Comparison of ENCODE assay signal across 25 cellular contexts in the genomic region with DNA sequence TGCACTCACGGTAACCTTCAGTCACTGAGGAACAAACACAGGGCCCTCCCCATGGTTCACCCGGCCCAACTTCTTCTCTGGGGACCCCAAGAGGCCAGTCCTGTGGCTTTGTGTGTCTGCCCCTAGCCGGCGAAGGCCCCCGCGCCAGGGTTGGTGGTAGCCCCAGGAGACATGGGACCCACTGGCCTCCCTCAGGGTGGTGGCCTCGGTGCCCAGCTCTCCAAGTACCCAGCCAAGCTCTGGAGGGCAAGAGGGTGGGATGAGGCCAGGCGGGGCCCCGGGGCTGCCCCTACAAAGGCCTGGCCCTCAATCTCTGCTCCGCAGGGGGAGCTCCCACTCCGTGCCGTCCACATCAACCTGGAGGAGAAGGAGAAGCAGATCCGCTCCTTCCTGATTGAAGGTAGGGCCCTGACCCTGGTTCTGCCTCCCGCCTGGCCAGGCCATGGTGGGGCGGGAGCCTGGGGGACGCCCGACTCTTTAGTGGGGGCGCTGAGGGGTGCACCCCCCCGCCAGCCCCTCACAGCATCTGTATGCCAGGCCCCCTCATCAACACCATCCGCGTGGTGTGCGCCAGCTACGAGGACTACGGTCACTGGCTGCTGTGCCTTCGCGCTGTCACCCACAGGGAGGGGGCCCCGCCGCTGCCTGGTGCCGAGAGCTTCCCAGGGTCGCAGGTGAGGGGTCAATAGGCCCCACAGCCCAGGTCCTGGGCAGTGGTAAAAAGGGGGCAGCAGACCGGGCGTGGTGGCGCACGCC. TPM values are rescaled to one million over a fixed set of nuclear protein-coding genes. Genes with fewer than 3 reads are reported as not detected.
"Had no signal": no experiment of that assay in that cellular context is flagged by ENCODE, and none has a peak within 500 bp of the region (broad histone marks: within the 10 kb centered on the region; RNA-seq: fewer than 3 reads in every experiment).

No MANE protein-coding gene starts in this region.

- ATAC-seq: gastroesophageal sphincter; left cardiac atrium; mucosa of descending colon; natural killer cell; pancreas; right lobe of liver; stimulated activated memory B cell treated with anti-CD40 and anti-IgM and Interleukin-4, amounts not matched to agents 10 μg/mL and 1 μg/mL and 100 μg/mL, for 72 hours; upper lobe of right lung had no signal

- DNase-seq: central memory CD4-positive, alpha-beta T cell; cortex of kidney; dorsolateral prefrontal cortex; effector CD8-positive, alpha-beta T cell; foreskin fibroblast; glutamatergic neuron; kidney; left cardiac atrium; natural killer cell; nucleus accumbens; retina; stimulated activated CD4-positive, alpha-beta T cell treated with anti-CD3 and anti-CD28 coated beads, Interleukin-4, amount 100 ng/mL, for 1 hour; tibial artery; upper lobe of right lung had no signal

- H3K9me3 ChIP-seq: esophagus muscularis mucosa, gastroesophageal sphincter, mucosa of descending colon, pancreas, prostate gland, right lobe of liver, tibial artery, upper lobe of right lung had no signal

- H3K27ac ChIP-seq: dorsolateral prefrontal cortex, esophagus muscularis mucosa, gastroesophageal sphincter, pancreas, prostate gland, right lobe of liver, tibial artery, upper lobe of right lung had no signal

- H3K4me3 ChIP-seq: dorsolateral prefrontal cortex, esophagus muscularis mucosa, gastroesophageal sphincter, mucosa of descending colon, pancreas, prostate gland, right lobe of liver, tibial artery, upper lobe of right lung had no signal

- H3K36me3 ChIP-seq: esophagus muscularis mucosa, gastroesophageal sphincter, pancreas, prostate gland, right lobe of liver, tibial artery, upper lobe of right lung had no signal

RNA-seq across cellular contexts. Expression of a gene that starts 5.6 kb away (rescaled TPM):
- total RNA-seq: neural crest cell, temporal lobe had no signal

RNA-seq across cellular contexts. Expression of a gene that starts 10.0 kb away (rescaled TPM):
- total RNA-seq: lung microvascular endothelial cell, mesenteric fat pad, natural killer cell, neural crest cell had no signal
